Comparison of ENCODE assay signal across 14 cellular contexts in genomic region chrX:149532868-149533267, GRCh38. TPM values are rescaled to one million over a fixed set of nuclear protein-coding genes. Genes with fewer than 3 reads are reported as not detected.
"Had no signal": no experiment of that assay in that cellular context is flagged by ENCODE, and none has a peak within 500 bp of the region (broad histone marks: within the 10 kb centered on the region; RNA-seq: fewer than 3 reads in every experiment).

No MANE protein-coding gene starts in this region.

RNA-seq across cellular contexts. Expression of gene HSFX3, which starts 16.9 kb away (rescaled TPM):
- total RNA-seq: subcutaneous adipose tissue, suprapubic skin, temporal lobe, thoracic aorta, thyroid gland, tibial nerve, transverse colon, upper lobe of left lung, upper lobe of right lung, ureter, urinary bladder, uterus, vagina had no signal
- polyA plus RNA-seq: stomach, urinary bladder had no signal

RNA-seq across cellular contexts. Expression of gene MAGEA9B, which starts 54.4 kb away (rescaled TPM):
- total RNA-seq: stomach, subcutaneous adipose tissue, suprapubic skin, thoracic aorta, thyroid gland, tibial nerve, transverse colon, upper lobe of left lung, upper lobe of right lung, ureter, urinary bladder, uterus, vagina had no signal
- polyA plus RNA-seq: stomach, urinary bladder had no signal
